1 cellular context compared by ENCODE assay signal in genomic region chr2:84441505-84441904, GRCh38.
TF ChIP-seq lines count a peak whose summit lies in the region.

No MANE protein-coding gene starts in this region.

TF ChIP-seq in neural cell, 6 proteins besides CTCF, POLR2A, EP300 and RAD21 (continued from another document):
- TF ChIP-seq POLR2AphosphoS5 (IDR thresholded peaks at IDR 0.05) (peak; percentile 56), EZH2 (IDR thresholded peaks at IDR 0.05; ENCODE audit: borderline replicate concordance, insufficient read depth, low read length, poor library complexity, severe bottlenecking) (no peak), TAF1 (IDR thresholded peaks at IDR 0.05; ENCODE audit: low read depth) (no peak), MXI1 (conservative IDR thresholded peaks at IDR 0.05; ENCODE audit: poor library complexity, severe bottlenecking) (no peak)
